ENCODE assay signal across 8 cellular contexts in the genomic region with DNA sequence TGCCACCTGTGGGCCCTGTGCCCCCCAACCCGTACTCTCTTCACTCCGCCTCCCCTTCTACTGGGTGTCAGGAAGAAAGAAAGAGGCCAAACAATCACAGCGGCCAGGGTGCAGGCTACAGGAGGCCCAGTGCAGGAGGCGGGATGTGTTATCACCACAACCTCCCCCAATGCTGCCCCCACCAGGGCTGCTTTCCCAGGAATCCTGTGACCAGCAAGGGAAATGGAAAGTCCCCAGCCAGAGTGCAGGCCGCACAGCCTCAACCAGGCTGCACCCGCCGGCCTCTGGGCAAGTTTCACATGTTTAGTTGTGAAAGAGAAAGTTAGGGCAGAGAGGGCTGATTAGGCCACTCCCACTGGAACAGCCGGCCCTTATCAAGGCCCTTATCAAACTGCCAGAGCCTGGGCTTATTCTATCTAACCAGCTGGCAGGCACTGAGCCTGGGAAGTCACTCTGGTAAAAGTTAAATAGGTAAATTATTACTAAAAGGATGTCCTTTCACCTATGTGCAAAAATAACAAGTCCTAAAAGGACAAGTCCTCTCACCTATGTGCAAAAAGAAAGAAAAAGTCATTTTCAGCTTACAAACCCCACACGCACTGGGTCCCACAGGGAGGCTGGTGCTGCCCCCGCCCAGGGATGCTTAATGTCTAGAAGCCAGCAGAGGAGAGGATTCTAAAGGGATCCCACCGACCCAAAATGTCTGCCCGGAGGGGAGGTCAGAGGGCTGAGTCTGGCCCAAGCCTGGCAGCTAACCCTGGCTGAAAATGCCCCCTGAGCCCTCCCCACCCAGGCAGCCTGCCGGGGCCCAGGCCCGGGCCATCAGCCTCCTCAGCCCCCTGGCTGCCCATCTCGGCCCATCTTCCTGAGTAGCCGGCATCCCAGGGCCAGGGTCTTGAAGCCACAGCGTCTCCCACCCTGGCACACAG. TPM values are rescaled to one million over a fixed set of nuclear protein-coding genes. Genes with fewer than 3 reads are reported as not detected.
DNase-seq lines count a peak whose midpoint lies in the region; ATAC-seq and TF ChIP-seq lines count a peak whose summit lies in the region.

No MANE protein-coding gene starts in this region.

- peak overlapping the region; percentile 91 for H3K27ac Mint-ChIP-seq in activated CD8-positive, alpha-beta T cell treated with anti-CD3 and anti-CD28 coated beads for 36 hours

- POLR2A ChIA-PET in activated CD8-positive, alpha-beta T cell treated with anti-CD3 and anti-CD28 coated beads for 36 hours (lab: Charles Lee), result interaction anchor here (0.7 to 1.4 kb wide), 7 partner anchors 9 to 34 kb away, joined by 3 to 5 read pairs (median 4); no protein-coding TSS in a partner anchor

- DNase-seq in EH (ENCODE audit: low read depth) (peak; percentile 58), esophagus squamous epithelium (lab: John Stamatoyannopoulos, UW) (no peak), omental fat pad (ENCODE audit: low spot score) (no peak), vagina (ENCODE audit: extremely low spot score in 2 of 2) (no peak), NCI-H2029 (lab: John Stamatoyannopoulos, UW) (no peak)
- DNase-seq in activated CD8-positive, alpha-beta T cell treated with anti-CD3 and anti-CD28 coated beads for 36 hours, result peak; percentile 77

- TF ChIP-seq CTCF in KMS-11 (conservative IDR thresholded peaks at IDR 0.05; ENCODE audit: low read depth, low read length) (no peak), esophagus squamous epithelium (IDR thresholded peaks at IDR 0.05) (no peak), omental fat pad (IDR thresholded peaks at IDR 0.05) (no peak), vagina (IDR thresholded peaks at IDR 0.05) (no peak)
- no peak for TF ChIP-seq CTCF in activated CD8-positive, alpha-beta T cell treated with anti-CD3 and anti-CD28 coated beads for 36 hours (IDR thresholded peaks at IDR 0.05)

- peaks cover 39% of the 10 kb centered on the region for H3K4me1 Mint-ChIP-seq in activated CD8-positive, alpha-beta T cell treated with anti-CD3 and anti-CD28 coated beads for 36 hours (ENCODE audit: low read depth)

- H3K27me3 Mint-ChIP-seq in activated CD8-positive, alpha-beta T cell treated with anti-CD3 and anti-CD28 coated beads for 36 hours, result no peaks in the 10 kb centered on the region

- CTCF ChIA-PET in activated CD8-positive, alpha-beta T cell treated with anti-CD3 and anti-CD28 coated beads for 36 hours (lab: Charles Lee), result interaction anchor here (0.9 to 7.0 kb wide), 11 partner anchors 11 to 115 kb away, joined by 3 to 62 read pairs (median 5); no protein-coding TSS in a partner anchor

- peaks cover 7% of the 10 kb centered on the region; the same call in 1 of the 2 replicates for H4K20me1 ChIP-seq in KMS-11 (ENCODE audit: insufficient read depth)

- H2AFZ ChIP-seq in KMS-11 (ENCODE audit: low read depth), result no peak overlapping the region

- TF ChIP-seq POLR2A in esophagus squamous epithelium (IDR thresholded peaks at IDR 0.05) (no peak), vagina (IDR thresholded peaks at IDR 0.05) (no peak)

- peaks cover 38% of the 10 kb centered on the region for H3K4me1 ChIP-seq in KMS-11 (ENCODE audit: low read depth, poor library complexity, severe bottlenecking)
- H3K4me1 ChIP-seq in esophagus squamous epithelium, result peaks cover 41 to 81% (median 47%) of the 10 kb centered on the region in 3 donors
- H3K4me1 ChIP-seq in vagina, result peaks cover 35% of the 10 kb centered on the region

- no peaks in the 10 kb centered on the region for H3K9me3 Mint-ChIP-seq in activated CD8-positive, alpha-beta T cell treated with anti-CD3 and anti-CD28 coated beads for 36 hours

- H3K27me3 ChIP-seq in KMS-11 (ENCODE audit: insufficient read depth, low read depth) (no peaks in the 10 kb centered on the region), esophagus squamous epithelium (no peaks in the 10 kb centered on the region), vagina (no peaks in the 10 kb centered on the region)

- H3K4me3 ChIP-seq in KMS-11 (IDR thresholded peaks at IDR 0.05; ENCODE audit: insufficient read depth, low read depth, low read length), result no peak overlapping the region
- peak overlapping the region in 2 of 4 donors; percentile 6 to 27 for H3K4me3 ChIP-seq in esophagus squamous epithelium
- H3K4me3 ChIP-seq in vagina, result peak overlapping the region in 1 of 2 donors; percentile 22

- peak overlapping the region; percentile 46 for H3K4me3 Mint-ChIP-seq in activated CD8-positive, alpha-beta T cell treated with anti-CD3 and anti-CD28 coated beads for 36 hours

- H3K36me3 ChIP-seq in KMS-11 (ENCODE audit: insufficient read depth), result no peaks in the 10 kb centered on the region
- no peaks in the 10 kb centered on the region for H3K36me3 ChIP-seq in esophagus squamous epithelium
- H3K36me3 ChIP-seq in vagina, result no peaks in the 10 kb centered on the region

- 37 to 44% methylated on average over 9 to 16 of the region's 17 CpGs for WGBS in esophagus squamous epithelium, 2 donors

- H3K79me2 ChIP-seq in KMS-11 (ENCODE audit: insufficient read depth, low read depth), result peaks cover 3% of the 10 kb centered on the region; the same call in 1 of the 2 replicates

- peaks cover 2% of the 10 kb centered on the region for H3K36me3 Mint-ChIP-seq in activated CD8-positive, alpha-beta T cell treated with anti-CD3 and anti-CD28 coated beads for 36 hours (ENCODE audit: low read depth)

- H3K27ac ChIP-seq in KMS-11 (peak overlapping the region; percentile 50), esophagus squamous epithelium (peak overlapping the region; percentile 75 to 94 (median 84)), vagina (peak overlapping the region; percentile 71)

- ATAC-seq in GM21528 (IDR thresholded peaks at IDR 0.05; ENCODE audit: low FRiP score, unreplicated experiment) (peak; percentile 85), omental fat pad (ENCODE audit: low FRiP score) (peak; percentile 78)
- ATAC-seq in activated CD8-positive, alpha-beta T cell treated with anti-CD3 and anti-CD28 coated beads for 36 hours, result peak; percentile 84

- H3K9ac ChIP-seq in KMS-11, result peak overlapping the region; percentile 40; the same call in 1 of the 2 replicates

- peak overlapping the region; percentile 97 for H3K4me2 ChIP-seq in KMS-11

- H3K9me3 ChIP-seq in esophagus squamous epithelium, result no peaks in the 10 kb centered on the region
- H3K9me3 ChIP-seq in vagina, result no peaks in the 10 kb centered on the region

- intact Hi-C loops in activated CD8-positive, alpha-beta T cell treated with anti-CD3 and anti-CD28 coated beads for 36 hours (cut with micrococcal nuclease), result loop anchor here (5.0 kb wide), 1 partner anchor 32 kb away; a partner anchor contains a TSS
- intact Hi-C loops in esophagus squamous epithelium (cut with DNase I), result loop anchor here (5.0 kb wide), 1 partner anchor 37 kb away; no protein-coding TSS in a partner anchor
- intact Hi-C loops in vagina (cut with DNase I), result loop anchor here (10.0 kb wide), 1 partner anchor 75 kb away; no protein-coding TSS in a partner anchor

RNA-seq across cellular contexts. Expression of a gene that starts 33.7 kb away (rescaled TPM):
- 10 to 100 TPM; 80.4 to 86.7 TPM for total RNA-seq in activated CD8-positive, alpha-beta T cell treated with anti-CD3 and anti-CD28 coated beads for 36 hours
- total RNA-seq in esophagus squamous epithelium, result 10 to 100 TPM; 23.5 to 50.7 (median 39.0) TPM
- total RNA-seq in omental fat pad, result 10 to 100 TPM in 2 of 4 donors, 1 to 10 TPM in 2; 7.4 to 16.7 (median 9.2) TPM
- 38.8 TPM for total RNA-seq in vagina

RNA-seq across cellular contexts. Expression of a gene that starts 59.9 kb away (rescaled TPM):
- under 1 TPM in 1 of 2 experiments, not detected in 1; 0.29 TPM for total RNA-seq in activated CD8-positive, alpha-beta T cell treated with anti-CD3 and anti-CD28 coated beads for 36 hours
- 10 to 100 TPM; 40.5 to 51.9 (median 50.2) TPM for total RNA-seq in esophagus squamous epithelium
- total RNA-seq in omental fat pad, result under 1 TPM in 1 of 4 donors, not detected in 3; 0.12 TPM
- 44.7 TPM for total RNA-seq in vagina

Comparison
In these comparisons a context has a peak if more than half of its experiments do, and no peak if none do; other contexts are left out.
1. DNase-seq: peak in EH (single experiment) and activated CD8-positive, alpha-beta T cell treated with anti-CD3 and anti-CD28 coated beads for 36 hours (single experiment); none in esophagus squamous epithelium (single experiment), omental fat pad (single experiment), vagina (0 of 2) and NCI-H2029 (single experiment).
2. RNA of a gene that starts 59.9 kb away (total RNA-seq): 40.5 to 51.9 TPM in esophagus squamous epithelium and 44.7 TPM in vagina (single experiment); 0.29 TPM in activated CD8-positive, alpha-beta T cell treated with anti-CD3 and anti-CD28 coated beads for 36 hours and 0.12 TPM in omental fat pad; every median in the first group is over 10 times any median in the second.
3. Peak in every context shown above with its lines, with median percentiles within 50 percentile points of each other: ATAC-seq and H3K27ac ChIP-seq.